Comparison of ENCODE assay signal across 14 cellular contexts in the genomic region with DNA sequence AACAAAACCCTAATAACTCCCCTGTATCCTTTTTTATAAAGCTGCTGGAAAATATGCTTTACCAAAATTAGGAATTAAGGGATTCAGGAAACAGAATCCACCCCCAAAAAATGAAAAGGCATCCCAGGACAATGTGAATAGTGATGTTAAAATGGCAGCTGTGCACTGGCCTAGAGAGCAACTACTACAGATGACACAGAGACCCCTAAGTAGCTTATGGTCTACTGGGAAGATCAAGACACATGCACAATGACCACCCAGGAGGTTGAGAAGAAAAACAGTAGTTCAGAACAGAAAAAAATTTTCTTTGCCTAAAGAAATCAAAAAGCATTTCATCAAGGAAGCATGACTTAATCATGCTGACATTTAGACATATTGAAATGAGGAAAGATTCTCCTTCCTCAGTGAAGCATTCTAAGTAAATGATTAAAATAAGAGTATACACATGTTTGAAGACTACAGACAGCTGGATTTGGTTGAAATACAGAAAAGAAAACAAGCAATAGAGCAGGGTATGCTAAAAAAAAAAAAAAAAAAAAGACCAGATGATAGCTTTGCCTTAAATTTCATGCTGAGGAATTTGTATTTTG.
"Had no signal": no experiment of that assay in that cellular context is flagged by ENCODE, and none has a peak within 500 bp of the region (broad histone marks: within the 10 kb centered on the region; RNA-seq: fewer than 3 reads in every experiment).

No MANE protein-coding gene starts in this region.

- FAIRE-seq: frontal cortex had no signal

- H3K4me1 ChIP-seq: right atrium auricular region had no signal

- ATAC-seq: activated CD4-positive, alpha-beta T cell treated with anti-CD3 and anti-CD28 coated beads for 36 hours; stimulated activated effector memory CD8-positive, alpha-beta T cell treated with anti-CD3 and anti-CD28 coated beads, Interleukin-12 subunit alpha, Interleukin-12 subunit beta, amount 100 ng/mL, for 72 hours had no signal

- DNase-seq: activated CD4-positive, alpha-beta T cell treated with anti-CD3 and anti-CD28 coated beads for 36 hours; activated naive CD4-positive, alpha-beta T cell treated with anti-CD3 and anti-CD28 coated beads for 36 hours; central memory CD4-positive, alpha-beta T cell; cortex of kidney; islet precursor cell; left ventricle myocardium inferior; T-helper 1 cell; trophoblast cell had no signal

- H3K9me3 ChIP-seq: esophagus muscularis mucosa, left ventricle myocardium inferior, right atrium auricular region had no signal

- H3K27ac ChIP-seq: esophagus muscularis mucosa, VCaP had no signal

- H3K4me3 ChIP-seq: esophagus muscularis mucosa, left ventricle myocardium inferior, right atrium auricular region, smooth muscle cell had no signal

- H3K27me3 ChIP-seq: esophagus muscularis mucosa, right atrium auricular region had no signal
